Comparison of ENCODE assay signal across 19 cellular contexts in the genomic region with DNA sequence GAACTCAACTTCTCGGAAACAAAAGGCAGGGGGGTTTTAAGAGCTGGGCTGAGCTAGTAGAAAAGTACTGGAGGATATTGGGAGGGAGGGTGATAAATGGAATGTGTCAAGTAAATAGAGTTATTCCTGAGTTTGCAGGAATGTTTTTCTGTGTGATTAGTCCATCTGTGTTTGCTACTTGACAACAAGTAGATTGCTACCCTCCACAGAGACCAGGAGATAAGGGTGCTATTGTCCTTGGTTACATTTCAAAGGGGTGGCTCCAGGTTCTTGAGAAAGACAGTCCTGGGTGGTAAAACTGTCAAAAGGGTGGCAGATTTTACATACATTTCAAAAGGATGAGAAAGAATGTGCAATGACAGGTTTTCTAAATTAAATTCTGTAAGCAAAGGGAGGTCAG.
"Had no signal": no experiment of that assay in that cellular context is flagged by ENCODE, and none has a peak within 500 bp of the region (broad histone marks: within the 10 kb centered on the region; RNA-seq: fewer than 3 reads in every experiment).

No MANE protein-coding gene starts in this region.

- H3K27me3 Mint-ChIP-seq: type B pancreatic cell had no signal

- H3K4me3 Mint-ChIP-seq: natural killer cell treated with Interleukin-12 subunit alpha and Interleukin-12 subunit beta and Interleukin-15 and Interleukin-18, amount 100 ng/mL, for 72 hours; neural progenitor cell; stimulated activated effector memory CD8-positive, alpha-beta T cell treated with anti-CD3 and anti-CD28 coated beads, Interleukin-12 subunit alpha, Interleukin-12 subunit beta, amount 100 ng/mL, for 72 hours; type B pancreatic cell had no signal

- H3K4me1 ChIP-seq: esophagus muscularis mucosa, gastrocnemius medialis, neural progenitor cell, suprapubic skin, thyroid gland had no signal

- DNase-seq: effector memory CD4-positive, alpha-beta T cell; gastrocnemius medialis; kidney glomerular epithelial cell; mucosa of descending colon; nucleus accumbens; ovary; right cardiac atrium; stimulated activated CD4-positive, alpha-beta T cell treated with anti-CD3 and anti-CD28 coated beads, Interleukin-2, amount 100 ng/mL, for 48 hours; stimulated activated CD8-positive, alpha-beta memory T cell treated with anti-CD3 and anti-CD28 coated beads, Interleukin-4, amount 100 ng/mL, for 48 hours; stimulated activated naive CD8-positive, alpha-beta T cell treated with anti-CD3 and anti-CD28 coated beads, Interleukin-15, Interleukin-2, amounts not matched to agents 100 U/mL and 50 U/mL, for 24 hours; thyroid gland had no signal

- H3K27me3 ChIP-seq: esophagus muscularis mucosa, gastrocnemius medialis, neural progenitor cell, ovary, suprapubic skin, thyroid gland had no signal

- H3K9me3 ChIP-seq: esophagus muscularis mucosa, gastrocnemius medialis, mucosa of descending colon, suprapubic skin, thyroid gland had no signal

- H3K27ac Mint-ChIP-seq: natural killer cell treated with Interleukin-12 subunit alpha and Interleukin-12 subunit beta and Interleukin-15 and Interleukin-18, amount 100 ng/mL, for 72 hours; neural progenitor cell; stimulated activated effector memory CD8-positive, alpha-beta T cell treated with anti-CD3 and anti-CD28 coated beads, Interleukin-12 subunit alpha, Interleukin-12 subunit beta, amount 100 ng/mL, for 72 hours; type B pancreatic cell had no signal

- H3K4me3 ChIP-seq: esophagus muscularis mucosa, gastrocnemius medialis, mucosa of descending colon, neural progenitor cell, ovary, smooth muscle cell, suprapubic skin, thyroid gland had no signal

- H3K36me3 ChIP-seq: esophagus muscularis mucosa, gastrocnemius medialis, neural progenitor cell, ovary, suprapubic skin, thyroid gland had no signal

- H2AFZ ChIP-seq: neural progenitor cell had no signal

- ATAC-seq: gastrocnemius medialis; mucosa of descending colon; natural killer cell treated with Interleukin-12 subunit alpha and Interleukin-12 subunit beta and Interleukin-15 and Interleukin-18, amount 100 ng/mL, for 72 hours; right cardiac atrium; stimulated activated effector memory CD8-positive, alpha-beta T cell treated with anti-CD3 and anti-CD28 coated beads, Interleukin-12 subunit alpha, Interleukin-12 subunit beta, amount 100 ng/mL, for 72 hours; stimulated activated naive CD8-positive, alpha-beta T cell treated with anti-CD3 and anti-CD28 coated beads, Interleukin-15, Interleukin-2, amounts not matched to agents 100 U/mL and 50 U/mL, for 24 hours had no signal

- H3K4me2 ChIP-seq: neural progenitor cell, smooth muscle cell had no signal

- H3K27ac ChIP-seq: epithelial cell of prostate, esophagus muscularis mucosa, gastrocnemius medialis, neural progenitor cell, ovary, suprapubic skin, thyroid gland had no signal

- H3K36me3 Mint-ChIP-seq: neural progenitor cell; stimulated activated effector memory CD8-positive, alpha-beta T cell treated with anti-CD3 and anti-CD28 coated beads, Interleukin-12 subunit alpha, Interleukin-12 subunit beta, amount 100 ng/mL, for 72 hours; type B pancreatic cell had no signal

- H3K4me1 Mint-ChIP-seq: neural progenitor cell had no signal

- H3K9me3 Mint-ChIP-seq: stimulated activated effector memory CD8-positive, alpha-beta T cell treated with anti-CD3 and anti-CD28 coated beads, Interleukin-12 subunit alpha, Interleukin-12 subunit beta, amount 100 ng/mL, for 72 hours; type B pancreatic cell had no signal
